In genomic region chr19:10761443-10762242, GRCh38 we compare ENCODE assay signal across 11 cellular contexts. TPM values are rescaled to one million over a fixed set of nuclear protein-coding genes. Genes with fewer than 3 reads are reported as not detected.
DNase-seq lines count a peak whose midpoint lies in the region; ATAC-seq and TF ChIP-seq lines count a peak whose summit lies in the region.
"Had no signal": no experiment of that assay in that cellular context is flagged by ENCODE, and none has a peak within 500 bp of the region (broad histone marks: within the 10 kb centered on the region; RNA-seq: fewer than 3 reads in every experiment).

No MANE protein-coding gene starts in this region.

- H3K27me3 ChIP-seq in CD4-positive, alpha-beta memory T cell (ENCODE audit: insufficient read depth, low read length): no peaks in the 10 kb centered on the region
- H3K27me3 ChIP-seq in neutrophil: no peaks in the 10 kb centered on the region
- no peaks in the 10 kb centered on the region for H3K27me3 ChIP-seq in psoas muscle (ENCODE audit: insufficient read depth in 3 of 3, low read length in 2 of 3)

- WGBS in psoas muscle, 3 donors: 77 to 85% (median 79%) methylated on average over 19 of the region's 19 CpGs

- H3K36me3 Mint-ChIP-seq in CD4-positive, alpha-beta memory T cell: peaks cover 18 to 19% of the 10 kb centered on the region in 2 donors

- ATAC-seq in psoas muscle: no peak

- peaks cover 7% of the 10 kb centered on the region for H3K36me3 ChIP-seq in CD4-positive, alpha-beta memory T cell (ENCODE audit: insufficient read depth, low read length)
- H3K36me3 ChIP-seq in HEK293 (ENCODE audit: control insufficient read depth in 2 of 2, insufficient read depth in 1 of 2, low read length in 2 of 2): peaks cover 0 to 34% of the 10 kb centered on the region in 2 experiments; a peak in 2 of 3 replicates
- peaks cover 31% of the 10 kb centered on the region for H3K36me3 ChIP-seq in neutrophil
- H3K36me3 ChIP-seq in psoas muscle (ENCODE audit: insufficient read depth in 1 of 2, low read depth in 1 of 2): peaks cover 0 to 21% of the 10 kb centered on the region in 2 donors

- peaks cover 49 to 94% (median 68%) of the 10 kb centered on the region in 4 donors for H3K4me1 Mint-ChIP-seq in CD4-positive, alpha-beta memory T cell

- CTCF ChIA-PET in CD4-positive, alpha-beta memory T cell (lab: Charles Lee; ENCODE audit: partially characterized antibody): interaction anchor here (1.2 to 4.3 kb wide), 3 partner anchors 18 to 75 kb away, joined by 3 to 40 read pairs (median 4); partner anchors contain the start of genes DNM2 and TMED1
- CTCF ChIA-PET in HEK293 (lab: Yijun Ruan, JAX): interaction anchor here (0.8 to 2.3 kb wide), 3 partner anchors 44 to 103 kb away, joined by 3 to 7 read pairs (median 3); partner anchors contain the start of gene DNM2

- peaks cover 88% of the 10 kb centered on the region for H3K4me1 ChIP-seq in CD4-positive, alpha-beta memory T cell (ENCODE audit: insufficient read depth, low read length)
- H3K4me1 ChIP-seq in HEK293 (ENCODE audit: control insufficient read depth, insufficient read depth, low read length) (peaks cover 2% of the 10 kb centered on the region; the same call in 1 of the 2 replicates), neutrophil (ENCODE audit: control insufficient read depth in 1 of 2, insufficient read depth in 1 of 2, low read depth in 1 of 2, low read length in 1 of 2) (peaks cover 77 to 81% of the 10 kb centered on the region in 2 experiments), psoas muscle (peaks cover 22% of the 10 kb centered on the region)

- peaks cover 0 to 3% (median 0%) of the 10 kb centered on the region in 8 donors for H3K9me3 Mint-ChIP-seq in CD4-positive, alpha-beta memory T cell

- H3K4me3 Mint-ChIP-seq in CD4-positive, alpha-beta memory T cell: peak overlapping the region in 7 of 8 donors; percentile 43 to 85 (median 74)

- H3K4me3 ChIP-seq in CD4-positive, alpha-beta memory T cell (ENCODE audit: low read length in 2 of 2): no peak overlapping the region
- H3K4me3 ChIP-seq in HEK293 (ENCODE audit: low read depth, low read length): no peak overlapping the region
- H3K4me3 ChIP-seq in coronary artery: no peak overlapping the region
- no peak overlapping the region for H3K4me3 ChIP-seq in neutrophil (ENCODE audit: low read depth in 1 of 2, low read length in 1 of 2)
- no peak overlapping the region for H3K4me3 ChIP-seq in psoas muscle

- peak overlapping the region; percentile 62 for H3K27ac ChIP-seq in CD4-positive, alpha-beta memory T cell (ENCODE audit: low read depth, low read length)
- H3K27ac ChIP-seq in HEK293 (ENCODE audit: extremely low read depth, low read depth, low read length): no peak overlapping the region
- H3K27ac ChIP-seq in coronary artery: peak overlapping the region; percentile 8 to 73
- peak overlapping the region; percentile 97 for H3K27ac ChIP-seq in neutrophil
- H3K27ac ChIP-seq in psoas muscle: no peak overlapping the region

- POLR2A ChIA-PET in CD4-positive, alpha-beta memory T cell (lab: Charles Lee; ENCODE audit: partially characterized antibody): interaction anchor here (0.7 to 8.0 kb wide), 5 partner anchors 30 to 102 kb away, joined by 3 to 99 read pairs (median 5); partner anchors contain the start of genes DNM2 and TMED1
- POLR2A ChIA-PET in HEK293 (lab: Yijun Ruan, JAX): interaction anchor here (0.6 kb wide), 1 partner anchor 19 kb away, joined by 3 read pairs; no protein-coding TSS in a partner anchor

- intact Hi-C loops in CD4-positive, alpha-beta memory T cell (cut with micrococcal nuclease): no loop called here
- intact Hi-C loops in psoas muscle (cut with DNase I): no loop called here

- no peaks in the 10 kb centered on the region for H3K9me3 ChIP-seq in CD4-positive, alpha-beta memory T cell (ENCODE audit: control insufficient read depth in 1 of 2, low read length in 2 of 2)
- H3K9me3 ChIP-seq in HEK293 (ENCODE audit: control insufficient read depth, insufficient read depth, low read depth, low read length): no peaks in the 10 kb centered on the region
- H3K9me3 ChIP-seq in neutrophil: no peaks in the 10 kb centered on the region
- H3K9me3 ChIP-seq in psoas muscle: no peaks in the 10 kb centered on the region

- TF ChIP-seq CTCF in HEK293 (tag by site-specific recombination; IDR thresholded peaks at IDR 0.05) (no peak), coronary artery (IDR thresholded peaks at IDR 0.05) (no peak), neutrophil (IDR thresholded peaks at IDR 0.05) (no peak), psoas muscle (IDR thresholded peaks at IDR 0.05) (no peak)

- H3K27ac Mint-ChIP-seq in CD4-positive, alpha-beta memory T cell: peak overlapping the region; percentile 87 to 97 (median 93)

- no peaks in the 10 kb centered on the region for H3K27me3 Mint-ChIP-seq in CD4-positive, alpha-beta memory T cell

- no peak for DNase-seq in CD4-positive, alpha-beta memory T cell
- DNase-seq in coronary artery (ENCODE audit: low spot score) (no peak), NOMO-1 treated with dmso at 0.1 percent for 144 hours (lab: John Stamatoyannopoulos, UW; ENCODE audit: unreplicated experiment) (no peak), cerebellar cortex (ENCODE audit: low spot score) (no peak), ureter (ENCODE audit: low spot score) (no peak), psoas muscle (no peak)
- DNase-seq: activated CD8-positive, alpha-beta memory T cell treated with anti-CD3 and anti-CD28 coated beads, Interleukin-2, amount 50 U/mL, for 48 hours; DND-41; hippocampal formation had no signal

TF ChIP-seq in HEK293, 187 proteins besides CTCF, POLR2A, EP300 and RAD21:
- TF ChIP-seq KLF9 (tag by site-specific recombination; IDR thresholded peaks at IDR 0.05; ENCODE audit: low read depth) (peak; percentile 19; the same call in 1 of the 2 replicates), SP7 (tag by site-specific recombination; IDR thresholded peaks at IDR 0.05) (no peak)
TF ChIP-seq in HEK293: peak in this region for 1.

RNA-seq across cellular contexts. Expression of gene DNM2, which starts 43.8 kb away (rescaled TPM):
- total RNA-seq in CD4-positive, alpha-beta memory T cell: 100 to 1,000 TPM; 245 to 272 TPM
- polyA plus RNA-seq in CD4-positive, alpha-beta memory T cell: 100 to 1,000 TPM in 1 of 2 donors, 10 to 100 TPM in 1; 46.3 to 103 TPM
- total RNA-seq in ureter (352 TPM), psoas muscle (100 to 1,000 TPM; 117 to 143 (median 130) TPM)
- polyA plus RNA-seq in psoas muscle: 100 to 1,000 TPM in 1 of 3 donors, 10 to 100 TPM in 2; 70.6 to 149 (median 74.1) TPM

Comparison
In these comparisons a context has a peak if more than half of its experiments do, and no peak if none do; other contexts are left out.
1. H3K27ac ChIP-seq: peak in CD4-positive, alpha-beta memory T cell (single experiment), coronary artery (2 of 2) and neutrophil (single experiment); none in HEK293 (single experiment) and psoas muscle (single experiment).